16 cellular contexts compared by ENCODE assay signal in the genomic region with DNA sequence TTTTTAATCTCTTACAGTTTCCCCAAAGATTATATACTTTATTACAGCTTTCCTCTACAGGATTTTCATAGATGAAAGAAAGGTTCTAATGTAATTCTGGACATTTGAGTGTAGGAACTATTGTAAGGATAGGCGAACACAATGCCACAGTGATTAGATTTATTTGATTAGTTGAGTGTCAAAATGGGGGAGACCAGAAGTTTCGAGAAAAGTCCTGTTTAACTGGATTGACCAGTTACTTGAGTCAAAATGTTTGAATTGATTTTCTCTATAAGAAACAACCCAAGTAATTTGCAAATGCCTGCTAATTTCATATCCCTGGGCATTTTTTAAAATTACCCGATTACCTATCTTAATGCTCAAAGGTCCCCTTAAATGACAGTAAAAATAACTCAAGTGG. TPM values are rescaled to one million over a fixed set of nuclear protein-coding genes. Genes with fewer than 3 reads are reported as not detected.
A peak's percentile ranks its signal among the peaks of the same experiment; 100 is the strongest.
DNase-seq lines count a peak whose midpoint lies in the region; ATAC-seq lines count a peak whose summit lies in the region.
"Had no signal": no experiment of that assay in that cellular context is flagged by ENCODE, and none has a peak within 500 bp of the region (broad histone marks: within the 10 kb centered on the region; RNA-seq: fewer than 3 reads in every experiment).

No MANE protein-coding gene starts in this region.

- peaks cover 15% of the 10 kb centered on the region for H3K4me1 Mint-ChIP-seq in stimulated activated naive CD8-positive, alpha-beta T cell treated with anti-CD3 and anti-CD28 coated beads, Interleukin-15, Interleukin-2, amounts not matched to agents 100 ng/mL and 50 ng/mL, for 24 hours (ENCODE audit: low read depth)
- peaks cover 6 to 14% (median 7%) of the 10 kb centered on the region in 3 donors for H3K4me1 Mint-ChIP-seq in T-cell

- H3K27me3 Mint-ChIP-seq in stimulated activated naive CD8-positive, alpha-beta T cell treated with anti-CD3 and anti-CD28 coated beads, Interleukin-15, Interleukin-2, amounts not matched to agents 100 ng/mL and 50 ng/mL, for 24 hours = no peaks in the 10 kb centered on the region
- H3K27me3 Mint-ChIP-seq in T-cell = no peaks in the 10 kb centered on the region

- POLR2A ChIA-PET in T-cell (lab: Charles Lee) = no interaction called here

- peak overlapping the region; percentile 6 for H3K27ac Mint-ChIP-seq in stimulated activated naive CD8-positive, alpha-beta T cell treated with anti-CD3 and anti-CD28 coated beads, Interleukin-15, Interleukin-2, amounts not matched to agents 100 ng/mL and 50 ng/mL, for 24 hours
- peak overlapping the region; percentile 5 to 32 for H3K27ac Mint-ChIP-seq in T-cell

- peaks cover 54% of the 10 kb centered on the region for H3K36me3 Mint-ChIP-seq in stimulated activated naive CD8-positive, alpha-beta T cell treated with anti-CD3 and anti-CD28 coated beads, Interleukin-15, Interleukin-2, amounts not matched to agents 100 ng/mL and 50 ng/mL, for 24 hours (ENCODE audit: low read depth)
- H3K36me3 Mint-ChIP-seq in T-cell = peaks cover 45% of the 10 kb centered on the region

- no peak for ATAC-seq in stimulated activated naive CD8-positive, alpha-beta T cell treated with anti-CD3 and anti-CD28 coated beads, Interleukin-15, Interleukin-2, amounts not matched to agents 100 U/mL and 50 U/mL, for 24 hours
- ATAC-seq in T-cell (replicated peaks in 1 of 4) = no peak
- no peak for ATAC-seq in GM21367 (IDR thresholded peaks at IDR 0.05; ENCODE audit: unreplicated experiment)
- ATAC-seq: Right ventricle myocardium inferior had no signal

- H3K9me3 Mint-ChIP-seq in stimulated activated naive CD8-positive, alpha-beta T cell treated with anti-CD3 and anti-CD28 coated beads, Interleukin-15, Interleukin-2, amounts not matched to agents 100 ng/mL and 50 ng/mL, for 24 hours = no peaks in the 10 kb centered on the region
- H3K9me3 Mint-ChIP-seq in T-cell = no peaks in the 10 kb centered on the region

- no peak for DNase-seq in stimulated activated naive CD8-positive, alpha-beta T cell treated with anti-CD3 and anti-CD28 coated beads, Interleukin-15, Interleukin-2, amounts not matched to agents 100 U/mL and 50 U/mL, for 24 hours
- DNase-seq in T-cell (no peak), left kidney (ENCODE audit: low read depth, low spot score) (peak; percentile 24), HK-2 (ENCODE audit: unreplicated experiment) (no peak)
- DNase-seq in activated effector memory CD4-positive, alpha-beta T cell treated with anti-CD3 and anti-CD28 coated beads, Interleukin-2, amount 50 U/mL, for 16 hours = no peak
- DNase-seq: ACHN; GF-D8; GM23248; NCI-H1092 treated with DMSO at 0.1 percent for 48 hours; NCI-H146; NCI-H2029 treated with DMSO at 0.1 percent for 48 hours; NCI-H748 treated with DMSO at 0.1 percent for 48 hours; NK-92 treated with Interleukin-12 subunit alpha and Interleukin-12 subunit beta, amount 100 ng/mL, for 24 hours had no signal

- no peak overlapping the region for H3K4me3 Mint-ChIP-seq in stimulated activated naive CD8-positive, alpha-beta T cell treated with anti-CD3 and anti-CD28 coated beads, Interleukin-15, Interleukin-2, amounts not matched to agents 100 ng/mL and 50 ng/mL, for 24 hours
- H3K4me3 Mint-ChIP-seq in T-cell = no peak overlapping the region

- CTCF ChIA-PET in T-cell (lab: Charles Lee) = interaction anchor here (0.9 to 1.4 kb wide), 5 partner anchors 17 to 178 kb away, joined by 3 to 4 read pairs (median 3); no protein-coding TSS in a partner anchor

RNA-seq across cellular contexts. Expression of gene SMARCA2, which starts 50.6 kb away (rescaled TPM):
- 100 to 1,000 TPM; 225 to 325 (median 237) TPM for total RNA-seq in T-cell
